ENCODE assay signal across 14 cellular contexts in genomic region chr3:45552031-45552772, GRCh38. TPM values are rescaled to one million over a fixed set of nuclear protein-coding genes. Genes with fewer than 3 reads are reported as not detected.
DNase-seq lines count a peak whose midpoint lies in the region; ATAC-seq, FAIRE-seq and TF ChIP-seq lines count a peak whose summit lies in the region.
"Had no signal": no experiment of that assay in that cellular context is flagged by ENCODE, and none has a peak within 500 bp of the region (broad histone marks: within the 10 kb centered on the region; RNA-seq: fewer than 3 reads in every experiment).

No MANE protein-coding gene starts in this region.

- H3K9me3 Mint-ChIP-seq in astrocyte (ENCODE audit: unreplicated experiment): no peaks in the 10 kb centered on the region
- H3K9me3 Mint-ChIP-seq: activated B cell treated with CpG ODN at 0.5 μM for 24 hours; activated T-cell treated with anti-CD3 and anti-CD28 coated beads, Interleukin-2, amount 50 U/mL, for 4 hours; neural progenitor cell had no signal

- peaks cover 11% of the 10 kb centered on the region for H3K36me3 Mint-ChIP-seq in astrocyte (ENCODE audit: low read depth, unreplicated experiment)

- WGBS in transverse colon (ENCODE audit: low coverage in 1 of 2), 2 donors: 78% methylated on average over 10 of the region's 10 CpGs; no CpG with 5 or more reads in 1 of the 2 donors

- H3K27me3 ChIP-seq in astrocyte (ENCODE audit: insufficient read depth, low read length) (no peaks in the 10 kb centered on the region), lower lobe of right lung (ENCODE audit: low read depth) (no peaks in the 10 kb centered on the region), transverse colon (no peaks in the 10 kb centered on the region)
- H3K27me3 ChIP-seq: body of pancreas, neural progenitor cell had no signal

- no peak overlapping the region for H3K4me3 Mint-ChIP-seq in astrocyte (ENCODE audit: unreplicated experiment)
- H3K4me3 Mint-ChIP-seq: activated B cell treated with CpG ODN at 0.5 μM for 24 hours; activated T-cell treated with anti-CD3 and anti-CD28 coated beads, Interleukin-2, amount 50 U/mL, for 4 hours; neural progenitor cell had no signal

- intact Hi-C loops in lower lobe of right lung (cut with DNase I): no loop called here
- intact Hi-C loops in transverse colon (cut with DNase I; ENCODE audit: low total_unique reads): no loop called here

- no peaks in the 10 kb centered on the region for H3K79me2 ChIP-seq in astrocyte (ENCODE audit: insufficient read depth, low read length)

- H3K4me3 ChIP-seq in astrocyte (ENCODE audit: insufficient read depth, low read depth, low read length): peak overlapping the region; percentile 14
- no peak overlapping the region for H3K4me3 ChIP-seq in lower lobe of right lung
- H3K4me3 ChIP-seq in transverse colon: no peak overlapping the region
- H3K4me3 ChIP-seq: body of pancreas, neural progenitor cell had no signal

- TF ChIP-seq EP300 in transverse colon (IDR thresholded peaks at IDR 0.05; ENCODE audit: low read depth): no peak

- no peaks in the 10 kb centered on the region for H4K20me1 ChIP-seq in astrocyte (ENCODE audit: insufficient read depth, low read length)

- peaks cover 62% of the 10 kb centered on the region for H3K4me1 Mint-ChIP-seq in astrocyte (ENCODE audit: low read depth, unreplicated experiment)

- TF ChIP-seq POLR2A in transverse colon (IDR thresholded peaks at IDR 0.05): no peak

- FAIRE-seq in astrocyte (lab: Jason Lieb, UNC): no peak

- H3K9ac ChIP-seq in astrocyte (ENCODE audit: low read length): peak overlapping the region; percentile 56
- H3K9ac ChIP-seq: neural progenitor cell had no signal

- H2AFZ ChIP-seq in astrocyte (ENCODE audit: low read depth, low read length): no peak overlapping the region
- H2AFZ ChIP-seq: neural progenitor cell had no signal

- DNase-seq in NCI-H2171 treated with DMSO at 0.1 percent for 48 hours (lab: John Stamatoyannopoulos, UW): peak; percentile 61
- no peak for DNase-seq in NCI-H2171 (lab: John Stamatoyannopoulos, UW)
- DNase-seq in astrocyte (ENCODE audit: low read depth): no peak
- DNase-seq in lower lobe of right lung: no peak
- DNase-seq in transverse colon: no peak
- DNase-seq in middle frontal gyrus (ENCODE audit: extremely low spot score, low spot score): no peak
- DNase-seq: activated B cell treated with CpG ODN at 0.5 μM for 24 hours; activated T-cell treated with anti-CD3 and anti-CD28 coated beads, Interleukin-2, amount 50 U/mL, for 4 hours; DND-41; NCI-H2107 had no signal

- no peaks in the 10 kb centered on the region for H3K36me3 ChIP-seq in astrocyte (ENCODE audit: insufficient read depth, low read length)
- no peaks in the 10 kb centered on the region for H3K36me3 ChIP-seq in lower lobe of right lung
- H3K36me3 ChIP-seq in transverse colon: no peaks in the 10 kb centered on the region
- H3K36me3 ChIP-seq: neural progenitor cell had no signal

- no peak for TF ChIP-seq CTCF in astrocyte (IDR thresholded peaks at IDR 0.05; ENCODE audit: insufficient read depth, low read depth, low read length)
- no peak for TF ChIP-seq CTCF in lower lobe of right lung (IDR thresholded peaks at IDR 0.05)
- TF ChIP-seq CTCF in transverse colon (IDR thresholded peaks at IDR 0.05): no peak

- peak overlapping the region; percentile 83 for H3K27ac ChIP-seq in astrocyte (ENCODE audit: low read depth, low read length)
- H3K27ac ChIP-seq in lower lobe of right lung: peak overlapping the region; percentile 15
- peak overlapping the region; percentile 49 to 67 (median 60) for H3K27ac ChIP-seq in transverse colon
- H3K27ac ChIP-seq: neural progenitor cell had no signal

- in situ Hi-C loops in transverse colon (cut with MboI; ENCODE audit: low pct_ligation_motif_present in 1 of 4, low pct_unique_long_range_greater_than_20kb in 1 of 4, low sequenced_read_pairs in 3 of 4): no loop called here

- no peaks in the 10 kb centered on the region for H3K27me3 Mint-ChIP-seq in astrocyte (ENCODE audit: low read depth, unreplicated experiment)
- H3K27me3 Mint-ChIP-seq: activated B cell treated with CpG ODN at 0.5 μM for 24 hours had no signal

- peaks cover 54% of the 10 kb centered on the region for H3K4me1 ChIP-seq in astrocyte (ENCODE audit: insufficient read depth, low read length)
- H3K4me1 ChIP-seq in lower lobe of right lung: peaks cover 62% of the 10 kb centered on the region
- H3K4me1 ChIP-seq in transverse colon: peaks cover 21 to 42% (median 31%) of the 10 kb centered on the region in 4 donors
- H3K4me1 ChIP-seq: neural progenitor cell had no signal

- no peaks in the 10 kb centered on the region for H3K9me3 ChIP-seq in astrocyte (ENCODE audit: insufficient read depth, low read depth, low read length)
- no peaks in the 10 kb centered on the region for H3K9me3 ChIP-seq in lower lobe of right lung
- no peaks in the 10 kb centered on the region for H3K9me3 ChIP-seq in transverse colon
- H3K9me3 ChIP-seq: body of pancreas had no signal

- peak overlapping the region; percentile 62 for H3K4me2 ChIP-seq in astrocyte (ENCODE audit: low read length)
- H3K4me2 ChIP-seq: neural progenitor cell had no signal

- ATAC-seq in lower lobe of right lung (no peak), GM21576 (IDR thresholded peaks at IDR 0.05; ENCODE audit: unreplicated experiment) (no peak), HG03378 (IDR thresholded peaks at IDR 0.05; ENCODE audit: unreplicated experiment) (no peak)
- ATAC-seq: activated T-cell treated with anti-CD3 and anti-CD28 coated beads, Interleukin-2, amount 50 U/mL, for 4 hours had no signal

- H3K27ac Mint-ChIP-seq in astrocyte (ENCODE audit: unreplicated experiment): peak overlapping the region; percentile 91
- H3K27ac Mint-ChIP-seq: activated B cell treated with CpG ODN at 0.5 μM for 24 hours, neural progenitor cell had no signal

RNA-seq across cellular contexts. Expression of gene LIMD1, which starts 42.3 kb away (rescaled TPM):
- total RNA-seq in astrocyte: 27.2 and 28.4 TPM in 2 replicates
- 80.6 TPM for total RNA-seq in lower lobe of right lung
- total RNA-seq in transverse colon: 10 to 100 TPM; 28.3 to 84.9 (median 36.0) TPM

Comparison
In these comparisons a context has a peak if more than half of its experiments do, and no peak if none do; other contexts are left out.
1. H3K27ac ChIP-seq: peak in every context shown above with its lines; median percentile 83 in astrocyte; 60 in transverse colon; 15 in lower lobe of right lung.